Comparison of ENCODE assay signal across 16 cellular contexts in the genomic region with DNA sequence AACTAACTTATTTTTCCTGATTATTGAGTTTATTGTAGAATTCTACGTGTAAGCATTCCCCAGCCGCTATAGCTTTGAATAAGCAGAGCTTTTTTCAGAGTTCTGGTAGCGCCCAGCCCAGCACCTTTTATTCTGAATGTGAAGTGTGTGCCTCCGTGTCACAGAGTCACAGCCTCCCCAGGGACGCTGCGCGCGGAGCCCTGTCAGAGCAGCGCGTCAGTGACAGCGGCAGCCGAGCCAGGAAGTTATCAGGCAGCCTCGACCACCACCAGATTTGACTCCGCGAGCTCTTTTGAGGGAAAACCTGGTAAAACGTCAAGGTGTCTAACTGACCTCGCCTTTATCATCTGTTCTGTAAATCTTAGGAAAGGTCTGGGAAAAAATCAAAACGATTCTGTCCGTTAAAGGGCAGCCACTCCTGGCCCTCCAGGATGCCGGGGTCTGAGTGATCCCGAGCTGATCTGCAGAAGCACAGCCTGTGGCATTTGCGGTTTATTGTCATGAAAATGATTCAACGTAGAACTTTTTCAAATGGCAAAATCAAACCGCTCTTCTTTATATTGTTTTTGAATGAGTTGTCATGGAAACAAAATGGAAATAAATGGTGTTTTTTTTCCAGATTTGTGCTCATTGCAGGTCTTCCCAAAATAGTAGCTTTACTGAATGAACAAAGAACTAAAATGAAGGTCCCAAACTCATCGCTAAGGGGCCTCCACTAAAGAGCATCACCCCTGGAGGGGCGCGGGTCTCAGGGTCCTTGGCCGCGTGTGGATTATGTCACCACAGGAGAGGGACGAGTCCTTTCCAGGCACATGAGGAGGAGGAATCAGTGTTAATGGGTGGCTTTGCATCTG. TPM values are rescaled to one million over a fixed set of nuclear protein-coding genes. Genes with fewer than 3 reads are reported as not detected.
A peak's percentile ranks its signal among the peaks of the same experiment; 100 is the strongest.
DNase-seq lines count a peak whose midpoint lies in the region; ATAC-seq and TF ChIP-seq lines count a peak whose summit lies in the region.
"Had no signal": no experiment of that assay in that cellular context is flagged by ENCODE, and none has a peak within 500 bp of the region (broad histone marks: within the 10 kb centered on the region; RNA-seq: fewer than 3 reads in every experiment).

No MANE protein-coding gene starts in this region.

- peak overlapping the region; percentile 4 to 90 for H3K27ac Mint-ChIP-seq in activated naive CD4-positive, alpha-beta T cell treated with anti-CD3 and anti-CD28 coated beads, Interleukin-2, amount 50 U/mL, for 72 hours
- H3K27ac Mint-ChIP-seq: activated T-helper 1 cell treated with anti-CD3 and anti-CD28 coated beads, Interleukin-12 subunit alpha, Interleukin-12 subunit beta, Interleukin-2, Interleukin-4 antibody, amounts not matched to agents 30 ng/mL and 10 ng/mL and 1 ng/mL, durations not matched to agents 14 hours and 24 hours and 36 hours had no signal

- in situ Hi-C loops in astrocyte of the spinal cord (cut with HindIII; ENCODE audit: low sequenced_read_pairs): no loop called here

- no peak for DNase-seq in activated naive CD4-positive, alpha-beta T cell treated with anti-CD3 and anti-CD28 coated beads, Interleukin-2, amount 50 U/mL, for 72 hours (ENCODE audit: low spot score in 2 of 2)
- no peak for DNase-seq in activated naive CD4-positive, alpha-beta T cell treated with Interleukin-2 at 50 U/mL for 16 hours
- peak; percentile 70 for DNase-seq in astrocyte of the spinal cord (ENCODE audit: low read depth, low spot score)
- peak; percentile 35 for DNase-seq in iPS-NIHi11 (ENCODE audit: low spot score)
- DNase-seq in stromal cell of bone marrow (ENCODE audit: low read depth): peak; percentile 61
- no peak for DNase-seq in activated T-cell treated with anti-CD3 and anti-CD28 coated beads, Interleukin-2, amount 50 U/mL, for 48 hours
- DNase-seq in C1 segment of cervical spinal cord (lab: John Stamatoyannopoulos, UW): no peak
- DNase-seq: activated CD4-positive, CD25-positive, alpha-beta regulatory T cell; DMS79 treated with DMSO at 0.1 percent for 48 hours; naive thymus-derived CD8-positive, alpha-beta T cell; NCI-H187 treated with DMSO at 0.1 percent for 48 hours; NCI-H526 treated with DMSO at 0.1 percent for 48 hours had no signal

- no peak for TF ChIP-seq CTCF in astrocyte of the spinal cord (IDR thresholded peaks at IDR 0.05; ENCODE audit: low read depth, low read length)

- no peaks in the 10 kb centered on the region for H3K9me3 Mint-ChIP-seq in activated naive CD4-positive, alpha-beta T cell treated with anti-CD3 and anti-CD28 coated beads, Interleukin-2, amount 50 U/mL, for 72 hours
- H3K9me3 Mint-ChIP-seq: activated T-helper 1 cell treated with anti-CD3 and anti-CD28 coated beads, Interleukin-12 subunit alpha, Interleukin-12 subunit beta, Interleukin-2, Interleukin-4 antibody, amounts not matched to agents 30 ng/mL and 10 ng/mL and 1 ng/mL, durations not matched to agents 14 hours and 24 hours and 36 hours; central memory CD8-positive, alpha-beta T cell; naive thymus-derived CD8-positive, alpha-beta T cell had no signal

- peaks cover 6% of the 10 kb centered on the region in 2 donors for H3K36me3 Mint-ChIP-seq in activated naive CD4-positive, alpha-beta T cell treated with anti-CD3 and anti-CD28 coated beads, Interleukin-2, amount 50 U/mL, for 72 hours

- no peak for ATAC-seq in activated naive CD4-positive, alpha-beta T cell treated with anti-CD3 and anti-CD28 coated beads, Interleukin-2, amount 50 U/mL, for 72 hours
- ATAC-seq in HG02763 (IDR thresholded peaks at IDR 0.05; ENCODE audit: unreplicated experiment): no peak
- ATAC-seq: naive thymus-derived CD8-positive, alpha-beta T cell; Right ventricle myocardium inferior had no signal

- H3K4me3 ChIP-seq in astrocyte of the spinal cord (ENCODE audit: low read depth, low read length): no peak overlapping the region

RNA-seq across cellular contexts. Expression of a gene that starts 43.1 kb away (rescaled TPM):
- not detected for total RNA-seq in activated naive CD4-positive, alpha-beta T cell treated with anti-CD3 and anti-CD28 coated beads, Interleukin-2, amount 50 U/mL, for 72 hours

Comparison
In these comparisons a context has a peak if more than half of its experiments do, and no peak if none do; other contexts are left out.
1. DNase-seq: peak in astrocyte of the spinal cord (single experiment), iPS-NIHi11 (single experiment) and stromal cell of bone marrow (single experiment); none in activated naive CD4-positive, alpha-beta T cell treated with anti-CD3 and anti-CD28 coated beads, Interleukin-2, amount 50 U/mL, for 72 hours (0 of 2), activated naive CD4-positive, alpha-beta T cell treated with Interleukin-2 at 50 U/mL for 16 hours (single experiment), activated T-cell treated with anti-CD3 and anti-CD28 coated beads, Interleukin-2, amount 50 U/mL, for 48 hours (0 of 2) and C1 segment of cervical spinal cord (0 of 14).